2 cellular contexts compared by ENCODE assay signal in the genomic region with DNA sequence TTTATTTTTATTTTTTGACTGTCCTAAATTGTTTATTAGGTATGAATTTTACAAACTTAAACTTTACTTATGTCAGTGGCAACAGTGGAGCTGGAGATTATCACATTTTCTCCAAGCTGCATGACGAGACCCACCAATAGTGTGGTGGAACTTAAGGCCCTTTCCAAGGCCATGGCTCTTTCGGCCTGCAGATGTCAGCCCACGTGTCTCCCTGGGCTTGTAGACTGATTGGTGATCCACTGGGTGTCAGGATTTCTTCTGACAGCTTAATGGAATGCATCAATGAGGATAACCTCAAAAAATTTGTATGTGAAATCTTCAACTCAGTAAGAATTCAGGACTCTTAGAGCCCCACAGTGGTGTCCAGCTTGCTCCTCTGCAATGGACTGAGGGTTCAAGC.
TF ChIP-seq lines count a peak whose summit lies in the region.

No MANE protein-coding gene starts in this region.

TF ChIP-seq in A549, 52 proteins besides CTCF, POLR2A, EP300 and RAD21 (continued from another document):
- TF ChIP-seq HDAC2 (IDR thresholded peaks at IDR 0.05) (no peak), HOXB5 (CRISPR knock-in tag; IDR thresholded peaks at IDR 0.05) (no peak), FOXS1 (CRISPR knock-in tag; IDR thresholded peaks at IDR 0.05) (no peak), NR3C1 (IDR thresholded peaks at IDR 0.05) (no peak)

TF ChIP-seq in HEK293, 187 proteins besides CTCF, POLR2A, EP300 and RAD21 (continued from another document):
- TF ChIP-seq ZBTB26 (tag by site-specific recombination; optimal IDR thresholded peaks at IDR 0.05) (no peak), ZNF391 (tag by site-specific recombination; IDR thresholded peaks at IDR 0.05; ENCODE audit: borderline replicate concordance, low read depth) (no peak), ZSCAN16 (tag by site-specific recombination; IDR thresholded peaks at IDR 0.05) (no peak), SALL2 (tag by site-specific recombination; IDR thresholded peaks at IDR 0.05; ENCODE audit: borderline replicate concordance) (no peak), ZNF449 (tag by site-specific recombination; IDR thresholded peaks at IDR 0.05) (no peak), GFI1B (tag by site-specific recombination; IDR thresholded peaks at IDR 0.05) (no peak), PRDM1 (tag by site-specific recombination; IDR thresholded peaks at IDR 0.05) (no peak), OVOL3 (tag by site-specific recombination; IDR thresholded peaks at IDR 0.05) (no peak), ZNF558 (tag by site-specific recombination; IDR thresholded peaks at IDR 0.05) (no peak), TCF7L2 (IDR thresholded peaks at IDR 0.05; ENCODE audit: borderline replicate concordance, low read depth, low read length) (no peak), ZNF423 (tag by site-specific recombination; IDR thresholded peaks at IDR 0.05) (no peak), ZBTB48 (tag by site-specific recombination; IDR thresholded peaks at IDR 0.05) (no peak), ZNF274 (IDR thresholded peaks at IDR 0.05; ENCODE audit: low read length) (no peak), ZNF274 (tag by site-specific recombination; IDR thresholded peaks at IDR 0.05; ENCODE audit: borderline replicate concordance) (no peak)
- TF ChIP-seq, protein P1, sequence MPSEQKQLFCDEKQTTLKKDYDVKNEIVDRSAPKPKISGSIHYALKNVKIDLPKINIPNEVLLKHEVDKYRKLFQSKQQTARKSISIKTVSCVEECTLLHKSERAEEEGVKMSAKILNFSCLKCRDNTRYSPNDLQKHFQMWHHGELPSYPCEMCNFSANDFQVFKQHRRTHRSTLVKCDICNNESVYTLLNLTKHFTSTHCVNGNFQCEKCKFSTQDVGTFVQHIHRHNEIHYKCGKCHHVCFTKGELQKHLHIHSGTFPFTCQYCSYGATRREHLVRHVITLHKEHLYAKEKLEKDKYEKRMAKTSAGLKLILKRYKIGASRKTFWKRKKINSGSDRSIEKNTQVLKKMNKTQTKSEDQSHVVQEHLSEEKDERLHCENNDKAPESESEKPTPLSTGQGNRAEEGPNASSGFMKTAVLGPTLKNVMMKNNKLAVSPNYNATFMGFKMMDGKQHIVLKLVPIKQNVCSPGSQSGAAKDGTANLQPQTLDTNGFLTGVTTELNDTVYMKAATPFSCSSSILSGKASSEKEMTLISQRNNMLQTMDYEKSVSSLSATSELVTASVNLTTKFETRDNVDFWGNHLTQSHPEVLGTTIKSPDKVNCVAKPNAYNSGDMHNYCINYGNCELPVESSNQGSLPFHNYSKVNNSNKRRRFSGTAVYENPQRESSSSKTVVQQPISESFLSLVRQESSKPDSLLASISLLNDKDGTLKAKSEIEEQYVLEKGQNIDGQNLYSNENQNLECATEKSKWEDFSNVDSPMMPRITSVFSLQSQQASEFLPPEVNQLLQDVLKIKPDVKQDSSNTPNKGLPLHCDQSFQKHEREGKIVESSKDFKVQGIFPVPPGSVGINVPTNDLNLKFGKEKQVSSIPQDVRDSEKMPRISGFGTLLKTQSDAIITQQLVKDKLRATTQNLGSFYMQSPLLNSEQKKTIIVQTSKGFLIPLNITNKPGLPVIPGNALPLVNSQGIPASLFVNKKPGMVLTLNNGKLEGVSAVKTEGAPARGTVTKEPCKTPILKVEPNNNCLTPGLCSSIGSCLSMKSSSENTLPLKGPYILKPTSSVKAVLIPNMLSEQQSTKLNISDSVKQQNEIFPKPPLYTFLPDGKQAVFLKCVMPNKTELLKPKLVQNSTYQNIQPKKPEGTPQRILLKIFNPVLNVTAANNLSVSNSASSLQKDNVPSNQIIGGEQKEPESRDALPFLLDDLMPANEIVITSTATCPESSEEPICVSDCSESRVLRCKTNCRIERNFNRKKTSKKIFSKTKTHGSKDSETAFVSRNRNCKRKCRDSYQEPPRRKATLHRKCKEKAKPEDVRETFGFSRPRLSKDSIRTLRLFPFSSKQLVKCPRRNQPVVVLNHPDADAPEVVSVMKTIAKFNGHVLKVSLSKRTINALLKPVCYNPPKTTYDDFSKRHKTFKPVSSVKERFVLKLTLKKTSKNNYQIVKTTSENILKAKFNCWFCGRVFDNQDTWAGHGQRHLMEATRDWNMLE (tag by site-specific recombination; conservative IDR thresholded peaks at IDR 0.05; ENCODE audit: low read depth) = no peak
TF ChIP-seq in HEK293: peak in this region for 0.
